27 cellular contexts compared by ENCODE assay signal in the genomic region with DNA sequence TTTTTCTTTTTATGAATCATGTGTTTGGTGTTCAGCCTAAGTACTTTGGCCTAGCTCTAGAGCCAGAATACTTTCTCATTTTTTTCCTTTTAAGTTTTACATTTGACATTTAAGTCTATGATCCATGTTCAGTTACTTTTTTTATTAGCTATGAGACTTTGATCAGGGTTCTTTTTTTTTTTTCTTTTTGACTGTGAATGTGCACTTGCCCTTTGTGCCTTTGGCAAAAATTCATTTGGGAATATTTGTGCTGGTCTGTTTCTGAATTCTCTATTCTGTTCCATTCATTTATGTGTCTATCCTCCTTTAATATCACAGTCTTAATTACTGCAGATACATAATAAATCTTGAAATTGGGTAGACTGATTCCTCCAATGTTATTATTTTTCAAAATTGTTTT.
"Had no signal": no experiment of that assay in that cellular context is flagged by ENCODE, and none has a peak within 500 bp of the region (broad histone marks: within the 10 kb centered on the region; RNA-seq: fewer than 3 reads in every experiment).

No MANE protein-coding gene starts in this region.

- H3K4me1 ChIP-seq: stomach, suprapubic skin, testis, thyroid gland, tibial artery, tibial nerve, transverse colon, upper lobe of left lung, upper lobe of right lung, uterus, vagina had no signal

- H3K4me3 ChIP-seq: stomach, suprapubic skin, testis, thoracic aorta, thyroid gland, tibial artery, tibial nerve, transverse colon, upper lobe of left lung, upper lobe of right lung, uterus, vagina had no signal

- H3K27me3 ChIP-seq: stomach, suprapubic skin, testis, thyroid gland, tibial artery, tibial nerve, upper lobe of left lung, upper lobe of right lung, uterus, vagina had no signal

- FAIRE-seq: urothelium cell line had no signal

- DNase-seq: stimulated activated CD4-positive, alpha-beta T cell treated with anti-CD3 and anti-CD28 coated beads, Interleukin-2, amount 100 ng/mL, for 48 hours; stimulated activated CD4-positive, alpha-beta T cell treated with anti-CD3 and anti-CD28 coated beads, Interleukin-4, amount 100 ng/mL, for 1 hour; stimulated activated CD4-positive, alpha-beta T cell treated with anti-CD3 and anti-CD28 coated beads, Interleukin-4, amount 100 ng/mL, for 24 hours; stimulated activated CD4-positive, alpha-beta T cell treated with anti-CD3 and anti-CD28 coated beads, Interleukin-4, amount 100 ng/mL, for 4 hours; stimulated activated CD8-positive, alpha-beta memory T cell treated with anti-CD3 and anti-CD28 coated beads, Interleukin-4, amount 100 ng/mL, for 48 hours; stimulated activated naive B cell treated with anti-CD40 and anti-IgM and Interleukin-4, amounts not matched to agents 10 μg/mL and 1 μg/mL and 100 μg/mL, for 72 hours; stimulated activated naive CD4-positive, alpha-beta T cell; stimulated activated naive CD4-positive, alpha-beta T cell treated with Interleukin-2 at 50 U/mL for 16 hours; stimulated activated naive CD8-positive, alpha-beta T cell treated with anti-CD3 and anti-CD28 coated beads, Interleukin-15, amount 100 ng/mL, for 72 hours; stimulated activated naive CD8-positive, alpha-beta T cell treated with anti-CD3 and anti-CD28 coated beads, Interleukin-15, Interleukin-2, amounts not matched to agents 100 U/mL and 50 U/mL, for 24 hours; stomach; substantia nigra; testis; thyroid gland; tibial artery; transverse colon; trophoblast cell; upper lobe of left lung; upper lobe of right lung; uterus had no signal

- H3K36me3 ChIP-seq: stomach, suprapubic skin, thoracic aorta, thyroid gland, tibial artery, tibial nerve, transverse colon, upper lobe of left lung, upper lobe of right lung, uterus, vagina had no signal

- H3K9me3 ChIP-seq: stomach, suprapubic skin, testis, thoracic aorta, thyroid gland, tibial artery, tibial nerve, transverse colon, upper lobe of left lung, upper lobe of right lung, uterus, vagina had no signal

- ATAC-seq: stimulated activated effector memory CD8-positive, alpha-beta T cell treated with anti-CD3 and anti-CD28 coated beads, Interleukin-12 subunit alpha, Interleukin-12 subunit beta, amount 100 ng/mL, for 72 hours; stimulated activated memory B cell treated with anti-CD40 and anti-IgM and Interleukin-4, amounts not matched to agents 10 μg/mL and 1 μg/mL and 100 μg/mL, for 72 hours; stimulated activated naive B cell treated with anti-CD40 and anti-IgM and Interleukin-4, amounts not matched to agents 10 μg/mL and 1 μg/mL and 100 μg/mL, for 72 hours; stimulated activated naive CD8-positive, alpha-beta T cell treated with anti-CD3 and anti-CD28 coated beads, Interleukin-15, amount 100 ng/mL, for 72 hours; stimulated activated naive CD8-positive, alpha-beta T cell treated with anti-CD3 and anti-CD28 coated beads, Interleukin-15, Interleukin-2, amounts not matched to agents 100 U/mL and 50 U/mL, for 24 hours; upper lobe of right lung had no signal

- H3K27ac ChIP-seq: stomach, suprapubic skin, testis, thoracic aorta, thyroid gland, tibial artery, tibial nerve, transverse colon, upper lobe of left lung, upper lobe of right lung, uterus, vagina had no signal
